In genomic region chr18:80148316-80149199, GRCh38 we compare ENCODE assay signal across 1 cellular context.
TF ChIP-seq lines count a peak whose summit lies in the region.

No MANE protein-coding gene starts in this region.

TF ChIP-seq in liver, 16 proteins besides CTCF, POLR2A, EP300 and RAD21 (continued from another document):
- no peak for TF ChIP-seq REST (IDR thresholded peaks at IDR 0.05)
- no peak for TF ChIP-seq EGR1 (IDR thresholded peaks at IDR 0.05; ENCODE audit: low read depth in 2 of 2)
- TF ChIP-seq HNF4G (IDR thresholded peaks at IDR 0.05), result no peak
- TF ChIP-seq RXRA (IDR thresholded peaks at IDR 0.05), result no peak
- no peak for TF ChIP-seq FOXA1 (IDR thresholded peaks at IDR 0.05)
- no peak for TF ChIP-seq FOXA2 (IDR thresholded peaks at IDR 0.05)
- TF ChIP-seq ZBTB33 (IDR thresholded peaks at IDR 0.05), result no peak
- no peak for TF ChIP-seq HNF4A (conservative IDR thresholded peaks at IDR 0.05)
- TF ChIP-seq NR2F2 (IDR thresholded peaks at IDR 0.05), result no peak
- TF ChIP-seq, protein P1, sequence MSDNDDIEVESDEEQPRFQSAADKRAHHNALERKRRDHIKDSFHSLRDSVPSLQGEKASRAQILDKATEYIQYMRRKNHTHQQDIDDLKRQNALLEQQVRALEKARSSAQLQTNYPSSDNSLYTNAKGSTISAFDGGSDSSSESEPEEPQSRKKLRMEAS (IDR thresholded peaks at IDR 0.05), result no peak
- no peak for TF ChIP-seq YY1 (IDR thresholded peaks at IDR 0.05)
- TF ChIP-seq TAF1 (conservative IDR thresholded peaks at IDR 0.05), result no peak
- no peak for TF ChIP-seq JUND (IDR thresholded peaks at IDR 0.05)
TF ChIP-seq in liver: peak in this region for 0.
